8 cellular contexts compared by ENCODE assay signal in the genomic region with DNA sequence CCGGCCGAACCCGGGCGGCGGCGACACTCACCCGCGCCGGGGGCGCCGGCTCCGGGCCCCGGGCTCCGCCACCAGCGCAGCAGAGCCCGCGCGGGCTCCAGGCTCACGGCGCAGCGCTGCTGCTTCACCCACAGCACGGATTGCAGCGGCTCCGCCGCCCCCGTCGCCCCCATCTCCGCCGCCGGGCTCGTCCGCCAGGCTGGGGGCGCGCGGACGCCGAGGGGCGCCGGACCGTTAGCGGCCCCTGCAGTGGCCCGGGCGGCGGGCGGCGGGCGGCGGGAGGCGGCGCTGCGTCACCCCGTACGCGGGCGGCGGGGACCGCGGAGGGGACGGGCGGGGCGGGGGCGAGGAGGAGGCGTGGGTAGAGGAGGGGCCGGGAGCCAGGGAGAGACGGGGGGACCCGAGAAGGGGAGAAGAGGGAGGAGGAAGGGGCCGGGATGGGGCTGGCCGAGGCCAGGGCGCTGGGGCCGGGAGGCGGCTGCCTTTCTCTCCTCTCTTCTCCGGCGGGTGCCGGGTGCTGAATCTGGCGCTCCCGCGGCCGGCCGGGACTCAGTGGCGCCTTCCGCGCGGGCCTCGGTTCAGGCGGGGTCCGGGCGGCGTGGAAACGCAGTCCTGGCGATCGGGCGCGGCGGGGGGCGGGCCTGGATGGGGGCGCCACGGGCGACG.
DNase-seq lines count a peak whose midpoint lies in the region; TF ChIP-seq lines count a peak whose summit lies in the region.

TSS of gene CERK (minus strand) at position 277 of the 666 bp plus-strand sequence. CDS start at position 173, 104 bp downstream.

- no peak for TF ChIP-seq CTCF in LNCaP clone FGC (IDR thresholded peaks at IDR 0.05; ENCODE audit: control insufficient read depth, extremely low read depth, insufficient read depth)
- TF ChIP-seq CTCF in brain microvascular endothelial cell (IDR thresholded peaks at IDR 0.05; ENCODE audit: low read depth, low read length, missing control alignments) = no peak

- H3K27ac ChIP-seq in brain microvascular endothelial cell = peak within 1 kb of the TSS; percentile 47
- H3K27ac ChIP-seq in iPS DF 6.9 (ENCODE audit: low read length) = no peak within 1 kb of the TSS

- TF ChIP-seq POLR2A in GM19099 (IDR thresholded peaks at IDR 0.05; ENCODE audit: extremely low read depth, insufficient read length, low read depth) = peak; percentile 65

- H3K27me3 ChIP-seq in brain microvascular endothelial cell (replicated peaks) (no peaks in the 10 kb centered on the region), iPS DF 6.9 (ENCODE audit: control insufficient read depth, insufficient read depth, low read length) (no peaks in the 10 kb centered on the region)

- in situ Hi-C loops in brain microvascular endothelial cell (cut with HindIII; ENCODE audit: low pct_ligation_motif_present, low sequenced_read_pairs) = no loop called here

- no CpG with 5 or more reads among the region's 99 CpGs for WGBS in iPS DF 6.9 (ENCODE audit: insufficient coverage, insufficient read length)

- H3K4me3 ChIP-seq in LNCaP clone FGC (ENCODE audit: low read depth, low read length) = peak within 1 kb of the TSS; percentile 25
- H3K4me3 ChIP-seq in brain microvascular endothelial cell (ENCODE audit: low read depth, low read length) = peak within 1 kb of the TSS; percentile 67
- H3K4me3 ChIP-seq in iPS DF 6.9 (ENCODE audit: low read length) = peak within 1 kb of the TSS; percentile 85

- H3K9me3 ChIP-seq in iPS DF 6.9 (ENCODE audit: control insufficient read depth, insufficient read depth, low read length) = no peaks in the 10 kb centered on the region

- peaks cover 10% of the 10 kb centered on the region for H3K4me1 ChIP-seq in iPS DF 6.9 (ENCODE audit: control insufficient read depth, insufficient read depth, low read length)

- DNase-seq in AG08396 (ENCODE audit: low spot score) (peak; percentile 92), LNCaP clone FGC (ENCODE audit: low read depth) (no peak), UCSD-AML1 (lab: John Stamatoyannopoulos, UW; ENCODE audit: unreplicated experiment) (peak; percentile 66), brain microvascular endothelial cell (no peak), iPS DF 6.9 (ENCODE audit: low read depth, low spot score) (no peak), retina (peak; percentile 68), HPDE6-E6E7 (ENCODE audit: extremely low spot score) (no peak)

- no peaks in the 10 kb centered on the region for H3K36me3 ChIP-seq in brain microvascular endothelial cell (replicated peaks)
- H3K36me3 ChIP-seq in iPS DF 6.9 (ENCODE audit: control insufficient read depth, insufficient read depth, low read length) = no peaks in the 10 kb centered on the region

Comparison
In these comparisons a context has a peak if more than half of its experiments do, and no peak if none do; other contexts are left out.
1. DNase-seq: peak in AG08396 (single experiment), UCSD-AML1 (single experiment) and retina (single experiment); none in LNCaP clone FGC (single experiment), brain microvascular endothelial cell (single experiment), iPS DF 6.9 (single experiment) and HPDE6-E6E7 (single experiment).
2. H3K4me3 ChIP-seq: peak in every context shown above with its lines; median percentile 85 in iPS DF 6.9; 67 in brain microvascular endothelial cell; 25 in LNCaP clone FGC.